In the genomic region with DNA sequence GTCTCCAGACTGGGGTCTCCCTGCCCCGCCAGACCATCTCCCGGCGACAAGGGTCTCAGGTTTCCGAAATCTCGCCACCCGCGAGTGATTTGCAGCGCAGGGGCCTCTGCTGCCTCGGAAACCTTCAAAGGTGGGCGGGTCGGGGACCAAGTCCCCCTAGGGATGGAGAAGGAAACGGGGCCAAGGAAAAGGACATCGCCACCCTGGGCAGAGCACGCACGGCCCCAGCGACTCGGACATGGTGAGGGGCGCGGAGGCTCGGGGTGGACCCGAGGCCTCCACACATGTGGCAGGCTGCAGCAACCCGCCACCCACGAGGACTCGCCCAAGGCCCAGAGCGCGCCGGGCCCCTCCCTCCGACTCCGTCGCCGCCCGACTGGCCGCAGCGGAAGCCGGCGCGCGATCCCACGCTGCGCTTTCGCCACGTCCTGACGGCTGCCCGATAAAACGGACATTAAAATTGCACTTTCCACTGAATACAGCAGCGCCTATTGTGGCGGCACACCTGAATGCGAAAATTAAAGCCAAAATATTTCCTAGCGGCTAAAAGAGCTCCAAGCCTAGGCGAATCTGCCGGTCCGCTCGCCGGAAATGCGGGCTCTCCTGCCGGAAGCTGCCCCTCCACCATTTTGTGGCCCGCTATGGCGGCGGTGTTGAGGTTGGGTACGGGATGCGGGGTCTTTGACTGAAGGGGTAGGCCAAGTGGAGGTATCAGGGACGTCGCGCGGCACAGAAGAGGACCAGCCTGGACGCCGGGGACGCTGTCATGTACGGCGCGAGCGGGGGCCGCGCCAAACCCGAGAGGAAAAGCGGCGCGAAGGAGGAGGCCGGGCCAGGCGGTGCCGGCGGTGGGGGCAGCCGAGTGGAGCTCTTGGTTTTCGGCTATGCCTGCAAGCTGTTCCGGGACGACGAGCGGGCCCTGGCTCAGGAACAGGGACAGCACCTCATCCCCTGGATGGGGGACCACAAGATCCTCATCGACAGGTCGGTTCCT, we compare ENCODE assay signal across 8 cellular contexts. TPM values are rescaled to one million over a fixed set of nuclear protein-coding genes. Genes with fewer than 3 reads are reported as not detected.
A peak's percentile ranks its signal among the peaks of the same experiment; 100 is the strongest.
DNase-seq lines count a peak whose midpoint lies in the region; ATAC-seq and TF ChIP-seq lines count a peak whose summit lies in the region.

A gene (plus strand): TSS at position 627 of the 994 bp plus-strand sequence. CDS start 140 bp downstream, at position 767.

- H3K27ac Mint-ChIP-seq in CD8-positive, alpha-beta memory T cell, result peak within 1 kb of the TSS; percentile 96 to 99 (median 98)
- H3K27ac Mint-ChIP-seq in endothelial cell (ENCODE audit: unreplicated experiment), result peak within 1 kb of the TSS; percentile 97

- TF ChIP-seq CTCF in endothelial cell (IDR thresholded peaks at IDR 0.05; ENCODE audit: unreplicated experiment), result no peak

- peaks cover 0 to 2% of the 10 kb centered on the region in 2 donors for H3K27me3 Mint-ChIP-seq in CD8-positive, alpha-beta memory T cell
- peaks cover 9% of the 10 kb centered on the region for H3K27me3 Mint-ChIP-seq in endothelial cell (ENCODE audit: unreplicated experiment)

- H3K9me3 ChIP-seq in CD8-positive, alpha-beta memory T cell (ENCODE audit: low read length), result no peaks in the 10 kb centered on the region
- peaks cover 2% of the 10 kb centered on the region; the same call in 1 of the 2 replicates for H3K9me3 ChIP-seq in NT2/D1 (ENCODE audit: insufficient read depth, low read length)

- no peaks in the 10 kb centered on the region for H3K9me3 Mint-ChIP-seq in CD8-positive, alpha-beta memory T cell
- H3K9me3 Mint-ChIP-seq in endothelial cell (ENCODE audit: unreplicated experiment), result no peaks in the 10 kb centered on the region

- H3K4me1 Mint-ChIP-seq in CD8-positive, alpha-beta memory T cell, result peaks cover 28 to 34% (median 33%) of the 10 kb centered on the region in 3 donors
- peaks cover 18% of the 10 kb centered on the region for H3K4me1 Mint-ChIP-seq in endothelial cell (ENCODE audit: unreplicated experiment)

- H3K36me3 ChIP-seq in CD8-positive, alpha-beta memory T cell (ENCODE audit: insufficient read depth, low read length), result peaks cover 17% of the 10 kb centered on the region
- H3K36me3 ChIP-seq in NT2/D1 (ENCODE audit: insufficient read depth, insufficient read length, low read length), result peaks cover 35% of the 10 kb centered on the region

- ATAC-seq in GM19397 (IDR thresholded peaks at IDR 0.05; ENCODE audit: unreplicated experiment) (peak; percentile 92), HG03565 (IDR thresholded peaks at IDR 0.05; ENCODE audit: unreplicated experiment) (peak; percentile 79)

- H3K27me3 ChIP-seq in CD8-positive, alpha-beta memory T cell (ENCODE audit: insufficient read depth, low read length, poor library complexity, severe bottlenecking), result no peaks in the 10 kb centered on the region
- no peaks in the 10 kb centered on the region for H3K27me3 ChIP-seq in NT2/D1 (ENCODE audit: insufficient read depth, insufficient read length)

- CTCF ChIA-PET in CD8-positive, alpha-beta memory T cell (lab: Charles Lee), result interaction anchor here (0.6 kb wide), 1 partner anchor 243 kb away, joined by 3 read pairs; no protein-coding TSS in a partner anchor

- peak within 1 kb of the TSS; percentile 97 for H3K9ac ChIP-seq in NT2/D1 (ENCODE audit: insufficient read length, low read depth)

- POLR2A ChIA-PET in CD8-positive, alpha-beta memory T cell (lab: Charles Lee), result interaction anchor here (0.7 to 0.9 kb wide), 2 partner anchors 10 to 476 kb away, joined by 3 read pairs; no protein-coding TSS in a partner anchor

- DNase-seq in CD8-positive, alpha-beta memory T cell, result peak; percentile 62 to 82 (median 76)
- DNase-seq in NT2/D1 (ENCODE audit: low read depth, low spot score) (peak; percentile 57), endothelial cell (ENCODE audit: low spot score) (peak; percentile 68), middle frontal gyrus (ENCODE audit: extremely low spot score, low spot score) (peak; percentile 71)
- DNase-seq in activated CD8-positive, alpha-beta memory T cell treated with anti-CD3 and anti-CD28 coated beads, Interleukin-2, amount 50 U/mL, for 24 hours (ENCODE audit: extremely low read depth), result peak; percentile 45
- DNase-seq in stimulated activated CD8-positive, alpha-beta memory T cell treated with anti-CD3 and anti-CD28 coated beads, Interleukin-2, amount 100 ng/mL, for 1 hour (ENCODE audit: low read depth in 2 of 2), result peak; percentile 48 to 57

- peak within 1 kb of the TSS; percentile 93 for H3K27ac ChIP-seq in CD8-positive, alpha-beta memory T cell (ENCODE audit: low read depth, low read length)

- H3K36me3 Mint-ChIP-seq in CD8-positive, alpha-beta memory T cell, result peaks cover 0 to 35% (median 10%) of the 10 kb centered on the region in 3 donors
- peaks cover 17% of the 10 kb centered on the region for H3K36me3 Mint-ChIP-seq in endothelial cell (ENCODE audit: low read depth, unreplicated experiment)

- H3K4me3 ChIP-seq in CD8-positive, alpha-beta memory T cell (ENCODE audit: low read length), result peak within 1 kb of the TSS; percentile 96
- peak within 1 kb of the TSS; percentile 94 for H3K4me3 ChIP-seq in NT2/D1 (ENCODE audit: insufficient read length, low read depth)

- H3K4me3 Mint-ChIP-seq in CD8-positive, alpha-beta memory T cell, result peak within 1 kb of the TSS; percentile 95 to 99 (median 98)
- H3K4me3 Mint-ChIP-seq in endothelial cell (ENCODE audit: unreplicated experiment), result peak within 1 kb of the TSS; percentile 99

- H3K4me1 ChIP-seq in CD8-positive, alpha-beta memory T cell (ENCODE audit: insufficient read depth, low read length), result peaks cover 31% of the 10 kb centered on the region
- H3K4me1 ChIP-seq in NT2/D1 (ENCODE audit: insufficient read depth, insufficient read length), result no peaks in the 10 kb centered on the region

RNA-seq across cellular contexts. Expression of the gene that starts here (rescaled TPM):
- total RNA-seq in CD8-positive, alpha-beta memory T cell, result 10 to 100 TPM; 63.3 to 65.2 TPM
- polyA plus RNA-seq in CD8-positive, alpha-beta memory T cell, result 22.6 TPM
- 56.3 TPM for total RNA-seq in endothelial cell (ENCODE audit: unreplicated experiment)

Comparison
In these comparisons a context has a peak if more than half of its experiments do, and no peak if none do; other contexts are left out.
1. Peak in every context shown above with its lines: DNase-seq, ATAC-seq, H3K4me3 ChIP-seq and H3K27ac ChIP-seq.